ENCODE assay signal across 22 cellular contexts in genomic region chr13:44111701-44112100, GRCh38.
DNase-seq lines count a peak whose midpoint lies in the region; ATAC-seq lines count a peak whose summit lies in the region.
"Had no signal": no experiment of that assay in that cellular context is flagged by ENCODE, and none has a peak within 500 bp of the region (broad histone marks: within the 10 kb centered on the region; RNA-seq: fewer than 3 reads in every experiment).

No MANE protein-coding gene starts in this region.

- H3K9ac ChIP-seq in rectal smooth muscle tissue (ENCODE audit: low read length): no peak overlapping the region

- H3K27ac Mint-ChIP-seq in CD8-positive, alpha-beta memory T cell: peak overlapping the region in 5 of 8 donors; percentile 39 to 97 (median 94)
- H3K27ac Mint-ChIP-seq in central memory CD8-positive, alpha-beta T cell (ENCODE audit: low read depth): peak overlapping the region; percentile 86
- peak overlapping the region; percentile 91 to 96 (median 95) for H3K27ac Mint-ChIP-seq in immature natural killer cell
- H3K27ac Mint-ChIP-seq: CD4-positive, CD25-positive, alpha-beta regulatory T cell; GM23338; IgD-negative memory B cell had no signal

- no peaks in the 10 kb centered on the region for H3K36me3 ChIP-seq in CD8-positive, alpha-beta memory T cell (ENCODE audit: insufficient read depth, low read length)
- no peaks in the 10 kb centered on the region for H3K36me3 ChIP-seq in rectal smooth muscle tissue (ENCODE audit: control insufficient read depth, insufficient read depth, low read length)
- H3K36me3 ChIP-seq: Peyer's patch, SJCRH30 had no signal

- no peak overlapping the region for H3K27ac ChIP-seq in CD8-positive, alpha-beta memory T cell (ENCODE audit: low read depth, low read length)
- H3K27ac ChIP-seq in rectal smooth muscle tissue (ENCODE audit: low read depth, low read length): no peak overlapping the region
- H3K27ac ChIP-seq: SJCRH30 had no signal

- DNase-seq in CD8-positive, alpha-beta memory T cell: no peak
- DNase-seq in central memory CD8-positive, alpha-beta T cell (ENCODE audit: low spot score in 2 of 2): no peak
- DNase-seq in immature natural killer cell (no peak), RKO (ENCODE audit: low spot score) (no peak), globus pallidus (ENCODE audit: low spot score) (no peak), HuH-7 (ENCODE audit: low spot score) (no peak)
- DNase-seq: Caco-2; CD4-positive, CD25-positive, alpha-beta regulatory T cell; DND-41; HCEC 1CT; NCI-H1694; NCI-H2081; NCI-H2171; NCI-H524 treated with DMSO at 0.1 percent for 48 hours; NCI-H82; Peyer's patch; SJCRH30 had no signal

- no peaks in the 10 kb centered on the region for H3K36me3 Mint-ChIP-seq in CD8-positive, alpha-beta memory T cell
- H3K36me3 Mint-ChIP-seq in central memory CD8-positive, alpha-beta T cell (ENCODE audit: insufficient read depth): peaks cover 2% of the 10 kb centered on the region
- no peaks in the 10 kb centered on the region for H3K36me3 Mint-ChIP-seq in immature natural killer cell
- H3K36me3 Mint-ChIP-seq: CD4-positive, CD25-positive, alpha-beta regulatory T cell; IgD-negative memory B cell had no signal

- ATAC-seq in central memory CD8-positive, alpha-beta T cell (replicated peaks; ENCODE audit: extremely low read depth, poor library complexity, severe bottlenecking): no peak
- ATAC-seq in GM21737 (IDR thresholded peaks at IDR 0.05; ENCODE audit: unreplicated experiment): no peak
- ATAC-seq: GM12878, GM23338 had no signal

- POLR2A ChIA-PET in CD8-positive, alpha-beta memory T cell (lab: Charles Lee): no interaction called here

- no peak overlapping the region for H3K4me3 Mint-ChIP-seq in CD8-positive, alpha-beta memory T cell
- no peak overlapping the region for H3K4me3 Mint-ChIP-seq in central memory CD8-positive, alpha-beta T cell
- H3K4me3 Mint-ChIP-seq in immature natural killer cell: no peak overlapping the region
- H3K4me3 Mint-ChIP-seq: CD4-positive, CD25-positive, alpha-beta regulatory T cell; GM23338; IgD-negative memory B cell had no signal

- no peak overlapping the region for H3K4me3 ChIP-seq in CD8-positive, alpha-beta memory T cell (ENCODE audit: low read length)
- H3K4me3 ChIP-seq in rectal smooth muscle tissue (ENCODE audit: low read length): peak overlapping the region; percentile 2
- H3K4me3 ChIP-seq: GM12878, GM23338, SJCRH30 had no signal

- CTCF ChIA-PET in CD8-positive, alpha-beta memory T cell (lab: Charles Lee): no interaction called here

- H3K27me3 ChIP-seq in CD8-positive, alpha-beta memory T cell (ENCODE audit: insufficient read depth, low read length, poor library complexity, severe bottlenecking): no peaks in the 10 kb centered on the region
- H3K27me3 ChIP-seq in rectal smooth muscle tissue (ENCODE audit: control insufficient read depth, insufficient read depth, low read length): no peaks in the 10 kb centered on the region
- H3K27me3 ChIP-seq: Peyer's patch, SJCRH30 had no signal

- peaks cover 2% of the 10 kb centered on the region for H3K4me1 ChIP-seq in CD8-positive, alpha-beta memory T cell (ENCODE audit: insufficient read depth, low read length)
- no peaks in the 10 kb centered on the region for H3K4me1 ChIP-seq in rectal smooth muscle tissue (ENCODE audit: control insufficient read depth, insufficient read depth, low read length)
- H3K4me1 ChIP-seq: SJCRH30 had no signal

- peaks cover 0 to 1% (median 0%) of the 10 kb centered on the region in 5 donors for H3K9me3 Mint-ChIP-seq in CD8-positive, alpha-beta memory T cell
- no peaks in the 10 kb centered on the region for H3K9me3 Mint-ChIP-seq in central memory CD8-positive, alpha-beta T cell
- H3K9me3 Mint-ChIP-seq in immature natural killer cell: no peaks in the 10 kb centered on the region
- H3K9me3 Mint-ChIP-seq: GM23338 had no signal

- no peaks in the 10 kb centered on the region for H3K9me3 ChIP-seq in CD8-positive, alpha-beta memory T cell (ENCODE audit: low read length)
- H3K9me3 ChIP-seq: Caco-2, Peyer's patch, SJCRH30 had no signal

- H3K27me3 Mint-ChIP-seq in CD8-positive, alpha-beta memory T cell: peaks cover 0 to 2% of the 10 kb centered on the region in 2 donors
- no peaks in the 10 kb centered on the region for H3K27me3 Mint-ChIP-seq in central memory CD8-positive, alpha-beta T cell
- peaks cover 0 to 4% (median 1%) of the 10 kb centered on the region in 3 donors for H3K27me3 Mint-ChIP-seq in immature natural killer cell (ENCODE audit: low read depth in 3 of 3)

- H3K4me1 Mint-ChIP-seq in CD8-positive, alpha-beta memory T cell: peaks cover 22 to 30% (median 22%) of the 10 kb centered on the region in 3 donors
- peaks cover 33% of the 10 kb centered on the region for H3K4me1 Mint-ChIP-seq in central memory CD8-positive, alpha-beta T cell
- peaks cover 38 to 48% of the 10 kb centered on the region in 2 donors for H3K4me1 Mint-ChIP-seq in immature natural killer cell
